In genomic region chr7:111098926-111099250, GRCh38 we compare ENCODE assay signal across 14 cellular contexts. TPM values are rescaled to one million over a fixed set of nuclear protein-coding genes. Genes with fewer than 3 reads are reported as not detected.
DNase-seq lines count a peak whose midpoint lies in the region; ATAC-seq and TF ChIP-seq lines count a peak whose summit lies in the region.
"Had no signal": no experiment of that assay in that cellular context is flagged by ENCODE, and none has a peak within 500 bp of the region (broad histone marks: within the 10 kb centered on the region; RNA-seq: fewer than 3 reads in every experiment).

No MANE protein-coding gene starts in this region.

- no peak overlapping the region for H3K4me3 ChIP-seq in smooth muscle cell
- H3K4me3 ChIP-seq: right atrium auricular region had no signal

- H3K27me3 ChIP-seq in smooth muscle cell (ENCODE audit: low read depth) = no peaks in the 10 kb centered on the region
- H3K27me3 ChIP-seq: neutrophil, right atrium auricular region had no signal

- no peak for DNase-seq in activated naive CD4-positive, alpha-beta T cell treated with anti-CD3 and anti-CD28 coated beads for 36 hours
- DNase-seq in activated naive CD4-positive, alpha-beta T cell (lab: John Stamatoyannopoulos, UW) = no peak
- DNase-seq in activated T-helper 1 cell treated with anti-CD3 and anti-CD28 coated beads, Interleukin-12 subunit alpha, Interleukin-12 subunit beta, Interleukin-2, Interleukin-4 antibody, amounts not matched to agents 30 ng/mL and 10 ng/mL and 1 ng/mL, durations not matched to agents 14 hours and 24 hours and 36 hours (ENCODE audit: low spot score) = no peak
- DNase-seq in smooth muscle cell (lab: John Stamatoyannopoulos, UW; ENCODE audit: unreplicated experiment) (no peak), progenitor cell of endocrine pancreas (ENCODE audit: low spot score, unreplicated experiment) (no peak), mesothelial cell of epicardium (ENCODE audit: low spot score in 2 of 2, unreplicated experiment in 2 of 2) (no peak)
- no peak for DNase-seq in stimulated activated naive CD4-positive, alpha-beta T cell (lab: John Stamatoyannopoulos, UW)
- DNase-seq: SW 1271 had no signal

- intact Hi-C loops in activated naive CD4-positive, alpha-beta T cell treated with anti-CD3 and anti-CD28 coated beads for 36 hours (cut with micrococcal nuclease) = loop anchor here (1.0 to 10.0 kb wide), 8 partner anchors 387 to 1255 kb away; no protein-coding TSS in a partner anchor
- intact Hi-C loops in activated T-helper 1 cell treated with anti-CD3 and anti-CD28 coated beads, Interleukin-12 subunit alpha, Interleukin-12 subunit beta, Interleukin-2, Interleukin-4 antibody, amounts not matched to agents 30 ng/mL and 10 ng/mL and 1 ng/mL, durations not matched to agents 14 hours and 24 hours and 36 hours (cut with micrococcal nuclease) = loop anchor here (1.0 to 10.0 kb wide), 6 partner anchors 9 to 1088 kb away; no protein-coding TSS in a partner anchor

- peak overlapping the region; percentile 70 for H3K4me3 Mint-ChIP-seq in activated naive CD4-positive, alpha-beta T cell treated with anti-CD3 and anti-CD28 coated beads for 36 hours
- H3K4me3 Mint-ChIP-seq in activated T-helper 1 cell treated with anti-CD3 and anti-CD28 coated beads, Interleukin-12 subunit alpha, Interleukin-12 subunit beta, Interleukin-2, Interleukin-4 antibody, amounts not matched to agents 30 ng/mL and 10 ng/mL and 1 ng/mL, durations not matched to agents 14 hours and 24 hours and 36 hours = peak overlapping the region; percentile 78
- H3K4me3 Mint-ChIP-seq in progenitor cell of endocrine pancreas (ENCODE audit: low read depth) (no peak overlapping the region), mesothelial cell of epicardium (no peak overlapping the region)

- no peaks in the 10 kb centered on the region for H3F3A ChIP-seq in smooth muscle cell (ENCODE audit: low read depth)

- H3K9me3 ChIP-seq in smooth muscle cell (replicated peaks; ENCODE audit: low read depth) = no peaks in the 10 kb centered on the region
- H3K9me3 ChIP-seq: neutrophil, right atrium auricular region had no signal

- ATAC-seq in HG02798 (IDR thresholded peaks at IDR 0.05; ENCODE audit: poor library complexity, unreplicated experiment) = peak; percentile 3

- no peaks in the 10 kb centered on the region for H3K9me3 Mint-ChIP-seq in activated naive CD4-positive, alpha-beta T cell treated with anti-CD3 and anti-CD28 coated beads for 36 hours
- H3K9me3 Mint-ChIP-seq in activated T-helper 1 cell treated with anti-CD3 and anti-CD28 coated beads, Interleukin-12 subunit alpha, Interleukin-12 subunit beta, Interleukin-2, Interleukin-4 antibody, amounts not matched to agents 30 ng/mL and 10 ng/mL and 1 ng/mL, durations not matched to agents 14 hours and 24 hours and 36 hours = no peaks in the 10 kb centered on the region
- H3K9me3 Mint-ChIP-seq in progenitor cell of endocrine pancreas (ENCODE audit: low read depth) (peaks cover 3% of the 10 kb centered on the region), mesothelial cell of epicardium (no peaks in the 10 kb centered on the region)

- CTCF ChIA-PET in activated naive CD4-positive, alpha-beta T cell treated with anti-CD3 and anti-CD28 coated beads for 36 hours (lab: Charles Lee) = interaction anchor here (0.7 to 2.3 kb wide), 20 partner anchors 8 to 1000 kb away, joined by 3 to 13 read pairs (median 4); partner anchors contain the start of gene LRRN3

- no peak overlapping the region for H3K27ac Mint-ChIP-seq in activated naive CD4-positive, alpha-beta T cell treated with anti-CD3 and anti-CD28 coated beads for 36 hours
- peak overlapping the region; percentile 3 for H3K27ac Mint-ChIP-seq in activated T-helper 1 cell treated with anti-CD3 and anti-CD28 coated beads, Interleukin-12 subunit alpha, Interleukin-12 subunit beta, Interleukin-2, Interleukin-4 antibody, amounts not matched to agents 30 ng/mL and 10 ng/mL and 1 ng/mL, durations not matched to agents 14 hours and 24 hours and 36 hours
- no peak overlapping the region for H3K27ac Mint-ChIP-seq in progenitor cell of endocrine pancreas
- no peak overlapping the region for H3K27ac Mint-ChIP-seq in mesothelial cell of epicardium

- peaks cover 69% of the 10 kb centered on the region for H3K4me1 Mint-ChIP-seq in activated naive CD4-positive, alpha-beta T cell treated with anti-CD3 and anti-CD28 coated beads for 36 hours (ENCODE audit: low read depth)
- peaks cover 81% of the 10 kb centered on the region for H3K4me1 Mint-ChIP-seq in activated T-helper 1 cell treated with anti-CD3 and anti-CD28 coated beads, Interleukin-12 subunit alpha, Interleukin-12 subunit beta, Interleukin-2, Interleukin-4 antibody, amounts not matched to agents 30 ng/mL and 10 ng/mL and 1 ng/mL, durations not matched to agents 14 hours and 24 hours and 36 hours (ENCODE audit: low read depth)
- peaks cover 30% of the 10 kb centered on the region for H3K4me1 Mint-ChIP-seq in progenitor cell of endocrine pancreas (ENCODE audit: low read depth)
- peaks cover 22% of the 10 kb centered on the region for H3K4me1 Mint-ChIP-seq in mesothelial cell of epicardium

- WGBS in smooth muscle cell (ENCODE audit: low lambda C conversion rate) = 36% methylated on average over 1 of the region's 1 CpG

- no peak overlapping the region for H3K9ac ChIP-seq in smooth muscle cell (ENCODE audit: low read depth)

- peak overlapping the region; percentile 81 for H3K4me2 ChIP-seq in smooth muscle cell

- H2AFZ ChIP-seq in smooth muscle cell (ENCODE audit: low read depth) = peak overlapping the region; percentile 4

- no peaks in the 10 kb centered on the region for H4K20me1 ChIP-seq in smooth muscle cell (ENCODE audit: low read depth)

- no peak overlapping the region for H3K27ac ChIP-seq in smooth muscle cell (ENCODE audit: low read depth)
- H3K27ac ChIP-seq: neutrophil, right atrium auricular region, WERI-Rb-1 had no signal

- H3K79me2 ChIP-seq in smooth muscle cell (ENCODE audit: low read depth) = no peaks in the 10 kb centered on the region

- no peaks in the 10 kb centered on the region for H3K27me3 Mint-ChIP-seq in activated naive CD4-positive, alpha-beta T cell treated with anti-CD3 and anti-CD28 coated beads for 36 hours (ENCODE audit: low read depth)
- no peaks in the 10 kb centered on the region for H3K27me3 Mint-ChIP-seq in activated T-helper 1 cell treated with anti-CD3 and anti-CD28 coated beads, Interleukin-12 subunit alpha, Interleukin-12 subunit beta, Interleukin-2, Interleukin-4 antibody, amounts not matched to agents 30 ng/mL and 10 ng/mL and 1 ng/mL, durations not matched to agents 14 hours and 24 hours and 36 hours (ENCODE audit: insufficient read depth)
- H3K27me3 Mint-ChIP-seq in progenitor cell of endocrine pancreas (no peaks in the 10 kb centered on the region), mesothelial cell of epicardium (ENCODE audit: low read depth) (no peaks in the 10 kb centered on the region)

- H3K36me3 ChIP-seq in smooth muscle cell (ENCODE audit: low read depth) = no peaks in the 10 kb centered on the region
- H3K36me3 ChIP-seq: neutrophil, right atrium auricular region, WERI-Rb-1 had no signal

- peaks cover 45% of the 10 kb centered on the region for H3K4me1 ChIP-seq in smooth muscle cell (ENCODE audit: low read depth)

- no peak for TF ChIP-seq CTCF in smooth muscle cell (IDR thresholded peaks at IDR 0.05; ENCODE audit: borderline replicate concordance, insufficient read depth, poor library complexity, severe bottlenecking)
- TF ChIP-seq CTCF in progenitor cell of endocrine pancreas (IDR thresholded peaks at IDR 0.05; ENCODE audit: unreplicated experiment) = no peak
- TF ChIP-seq CTCF in mesothelial cell of epicardium (IDR thresholded peaks at IDR 0.05; ENCODE audit: unreplicated experiment) = no peak

- H3K36me3 Mint-ChIP-seq in activated naive CD4-positive, alpha-beta T cell treated with anti-CD3 and anti-CD28 coated beads for 36 hours (ENCODE audit: low read depth) = peaks cover 16% of the 10 kb centered on the region
- H3K36me3 Mint-ChIP-seq in activated T-helper 1 cell treated with anti-CD3 and anti-CD28 coated beads, Interleukin-12 subunit alpha, Interleukin-12 subunit beta, Interleukin-2, Interleukin-4 antibody, amounts not matched to agents 30 ng/mL and 10 ng/mL and 1 ng/mL, durations not matched to agents 14 hours and 24 hours and 36 hours (ENCODE audit: low read depth) = peaks cover 56% of the 10 kb centered on the region
- no peaks in the 10 kb centered on the region for H3K36me3 Mint-ChIP-seq in progenitor cell of endocrine pancreas (ENCODE audit: insufficient read depth)
- H3K36me3 Mint-ChIP-seq in mesothelial cell of epicardium = no peaks in the 10 kb centered on the region

RNA-seq across cellular contexts. Expression of gene LRRN3, which starts 8.0 kb away (rescaled TPM):
- total RNA-seq in activated naive CD4-positive, alpha-beta T cell treated with anti-CD3 and anti-CD28 coated beads for 36 hours = 1 to 10 TPM; 5.4 to 5.8 TPM
- 57.3 and 61.5 TPM in 2 replicates for total RNA-seq in activated T-helper 1 cell treated with anti-CD3 and anti-CD28 coated beads, Interleukin-12 subunit alpha, Interleukin-12 subunit beta, Interleukin-2, Interleukin-4 antibody, amounts not matched to agents 30 ng/mL and 10 ng/mL and 1 ng/mL, durations not matched to agents 14 hours and 24 hours and 36 hours
- total RNA-seq in smooth muscle cell (4.5 and 7.7 TPM in 2 replicates), progenitor cell of endocrine pancreas (1.6 and 1.7 TPM in 2 replicates), mesothelial cell of epicardium (8.7 to 10.1 TPM (median 9.4 TPM) in 3 replicates)
- 2.5 and 5.8 TPM in 2 replicates for polyA plus RNA-seq in smooth muscle cell
- total RNA-seq: bronchial epithelial cell, epithelial cell of proximal tubule had no signal

Comparison
In these comparisons a context has a peak if more than half of its experiments do, and no peak if none do; other contexts are left out.
1. H3K4me3 Mint-ChIP-seq: peak in activated naive CD4-positive, alpha-beta T cell treated with anti-CD3 and anti-CD28 coated beads for 36 hours (single experiment) and activated T-helper 1 cell treated with anti-CD3 and anti-CD28 coated beads, Interleukin-12 subunit alpha, Interleukin-12 subunit beta, Interleukin-2, Interleukin-4 antibody, amounts not matched to agents 30 ng/mL and 10 ng/mL and 1 ng/mL, durations not matched to agents 14 hours and 24 hours and 36 hours (single experiment); none in progenitor cell of endocrine pancreas (single experiment) and mesothelial cell of epicardium (single experiment).